Comparison of ENCODE assay signal across 1 cellular context in the genomic region with DNA sequence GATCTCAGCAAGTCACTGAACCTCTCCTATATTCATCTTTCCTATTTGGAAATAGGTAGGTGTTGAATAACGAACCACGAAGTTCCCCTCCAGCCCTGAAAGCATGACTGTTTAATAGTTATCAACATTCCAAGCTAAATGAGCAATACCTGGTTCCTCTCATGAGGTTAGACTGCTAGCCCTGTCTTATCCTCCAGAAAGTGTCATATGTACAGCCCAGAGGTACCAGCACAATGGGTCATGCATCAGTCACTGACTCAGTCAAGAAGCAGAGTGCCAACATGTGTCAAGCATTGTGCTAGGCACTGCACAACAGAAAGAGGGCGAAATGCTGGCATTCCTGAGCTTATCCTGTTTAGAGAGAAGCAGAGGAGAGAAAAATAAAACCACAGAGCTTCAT.
TF ChIP-seq lines count a peak whose summit lies in the region.

No MANE protein-coding gene starts in this region.

TF ChIP-seq in IMR-90, 13 proteins besides CTCF, POLR2A, EP300 and RAD21 (continued from another document):
- TF ChIP-seq MXI1 (IDR thresholded peaks at IDR 0.05; ENCODE audit: borderline replicate concordance, low read depth, low read length) (no peak), SMC3 (IDR thresholded peaks at IDR 0.05; ENCODE audit: low read depth, low read length) (no peak)
